ENCODE assay signal across 19 cellular contexts in genomic region chr4:152148057-152148456, GRCh38.
"Had no signal": no experiment of that assay in that cellular context is flagged by ENCODE, and none has a peak within 500 bp of the region (broad histone marks: within the 10 kb centered on the region; RNA-seq: fewer than 3 reads in every experiment).

No MANE protein-coding gene starts in this region.

- DNase-seq: activated CD4-positive, alpha-beta memory T cell treated with anti-CD3 and anti-CD28 coated beads, Interleukin-2, amount 10 ng/mL, durations not matched to agents 7 days and 5 days; activated CD4-positive, alpha-beta T cell treated with anti-CD3 and anti-CD28 coated beads for 1 hour; activated CD4-positive, alpha-beta T cell treated with anti-CD3 and anti-CD28 coated beads for 4 hours; activated CD4-positive, alpha-beta T cell treated with anti-CD3 and anti-CD28 coated beads, Interleukin-2, amount 10 ng/mL, durations not matched to agents 7 days and 5 days; activated CD4-positive, alpha-beta T cell treated with anti-CD3 and anti-CD28 coated beads, Interleukin-2, amount 50 U/mL, for 4 hours; activated gamma-delta T cell; activated naive CD4-positive, alpha-beta T cell; activated naive CD4-positive, alpha-beta T cell treated with anti-CD3 and anti-CD28 coated beads, Interleukin-2, amount 10 ng/mL, durations not matched to agents 7 days and 5 days; activated naive CD8-positive, alpha-beta T cell treated with anti-CD3 and anti-CD28 coated beads, Interleukin-2, amount 10 ng/mL, durations not matched to agents 7 days and 5 days; activated T-cell treated with anti-CD3 and anti-CD28 coated beads, Interleukin-2, amount 50 U/mL, for 48 hours; colonic mucosa; effector CD8-positive, alpha-beta T cell; foreskin fibroblast; head of caudate nucleus; hypothalamus; T-helper 2 cell had no signal

- H3K27ac Mint-ChIP-seq: activated CD4-positive, alpha-beta memory T cell treated with anti-CD3 and anti-CD28 coated beads, Interleukin-2, amount 10 ng/mL, durations not matched to agents 7 days and 5 days; activated CD4-positive, alpha-beta T cell treated with anti-CD3 and anti-CD28 coated beads, Interleukin-2, amount 10 ng/mL, durations not matched to agents 7 days and 5 days; activated naive CD4-positive, alpha-beta T cell treated with anti-CD3 and anti-CD28 coated beads, Interleukin-2, amount 10 ng/mL, durations not matched to agents 7 days and 5 days; activated naive CD4-positive, alpha-beta T cell treated with anti-CD3 and anti-CD28 coated beads, Interleukin-2, amount 50 U/mL, for 72 hours; activated naive CD8-positive, alpha-beta T cell treated with anti-CD3 and anti-CD28 coated beads, Interleukin-2, amount 10 ng/mL, durations not matched to agents 7 days and 5 days; brain had no signal

- H3K4me1 Mint-ChIP-seq: activated CD4-positive, alpha-beta memory T cell treated with anti-CD3 and anti-CD28 coated beads, Interleukin-2, amount 10 ng/mL, durations not matched to agents 7 days and 5 days; activated CD4-positive, alpha-beta T cell treated with anti-CD3 and anti-CD28 coated beads, Interleukin-2, amount 10 ng/mL, durations not matched to agents 7 days and 5 days; activated naive CD4-positive, alpha-beta T cell treated with anti-CD3 and anti-CD28 coated beads, Interleukin-2, amount 10 ng/mL, durations not matched to agents 7 days and 5 days; activated naive CD8-positive, alpha-beta T cell treated with anti-CD3 and anti-CD28 coated beads, Interleukin-2, amount 10 ng/mL, durations not matched to agents 7 days and 5 days; central memory CD8-positive, alpha-beta T cell had no signal

- H3K4me3 Mint-ChIP-seq: activated CD4-positive, alpha-beta memory T cell treated with anti-CD3 and anti-CD28 coated beads, Interleukin-2, amount 10 ng/mL, durations not matched to agents 7 days and 5 days; activated CD4-positive, alpha-beta T cell treated with anti-CD3 and anti-CD28 coated beads, Interleukin-2, amount 10 ng/mL, durations not matched to agents 7 days and 5 days; activated naive CD4-positive, alpha-beta T cell treated with anti-CD3 and anti-CD28 coated beads, Interleukin-2, amount 10 ng/mL, durations not matched to agents 7 days and 5 days; activated naive CD8-positive, alpha-beta T cell treated with anti-CD3 and anti-CD28 coated beads, Interleukin-2, amount 10 ng/mL, durations not matched to agents 7 days and 5 days; brain; central memory CD8-positive, alpha-beta T cell had no signal

- ATAC-seq: activated naive CD4-positive, alpha-beta T cell treated with anti-CD3 and anti-CD28 coated beads, Interleukin-2, amount 50 U/mL, for 72 hours had no signal

- H3K27me3 Mint-ChIP-seq: central memory CD8-positive, alpha-beta T cell had no signal
